9 cellular contexts compared by ENCODE assay signal in the genomic region with DNA sequence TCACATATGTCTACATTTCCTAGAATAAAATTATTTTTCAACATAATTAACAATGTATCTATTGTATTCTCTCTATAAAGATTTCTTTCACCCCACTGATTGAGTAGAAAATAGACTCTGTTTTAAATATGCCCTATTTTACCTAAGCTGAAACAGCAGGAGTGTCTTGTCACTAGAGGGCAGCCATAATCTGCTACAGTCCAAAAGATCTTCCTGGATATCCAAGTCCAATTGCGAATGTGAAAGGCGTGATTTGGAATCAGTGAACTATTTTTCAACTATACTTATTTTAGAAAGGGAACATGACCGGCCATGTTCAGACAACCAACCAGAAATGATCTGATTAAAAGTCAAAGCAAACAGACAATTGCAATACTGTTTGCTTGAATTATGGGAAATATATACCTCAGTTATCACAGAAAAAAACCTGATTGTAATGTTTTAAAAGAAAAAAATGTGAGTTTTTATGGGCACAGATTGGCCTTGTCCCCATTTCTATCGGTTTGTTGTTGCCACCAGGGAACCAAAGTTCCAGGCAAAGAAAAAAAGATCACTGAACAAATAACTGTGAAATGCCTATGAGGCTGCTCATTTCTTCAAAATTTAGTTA.
DNase-seq lines count a peak whose midpoint lies in the region; ATAC-seq and TF ChIP-seq lines count a peak whose summit lies in the region.
"Had no signal": no experiment of that assay in that cellular context is flagged by ENCODE, and none has a peak within 500 bp of the region (broad histone marks: within the 10 kb centered on the region; RNA-seq: fewer than 3 reads in every experiment).

No MANE protein-coding gene starts in this region.

- no peak for TF ChIP-seq POLR2A in IMR-90 (IDR thresholded peaks at IDR 0.05; ENCODE audit: low read depth, low read length)
- TF ChIP-seq POLR2A in testis (IDR thresholded peaks at IDR 0.05): no peak

- no peak overlapping the region for H3K18ac ChIP-seq in IMR-90 (ENCODE audit: low read depth, low read length)

- H3K9me3 ChIP-seq in BE2C: no peaks in the 10 kb centered on the region
- no peaks in the 10 kb centered on the region for H3K9me3 ChIP-seq in IMR-90 (ENCODE audit: control insufficient read depth, insufficient read depth, low read length)
- H3K9me3 ChIP-seq in left ventricle myocardium inferior (replicated peaks): no peaks in the 10 kb centered on the region
- H3K9me3 ChIP-seq in testis: no peaks in the 10 kb centered on the region

- H3K27ac Mint-ChIP-seq in natural killer cell treated with Interleukin-12 subunit alpha and Interleukin-12 subunit beta and Interleukin-15 and Interleukin-18, amount 100 ng/mL, for 72 hours: no peak overlapping the region
- H3K27ac Mint-ChIP-seq: stimulated activated naive CD8-positive, alpha-beta T cell treated with anti-CD3 and anti-CD28 coated beads, Interleukin-15, Interleukin-2, amounts not matched to agents 100 ng/mL and 50 ng/mL, for 24 hours had no signal

- no peaks in the 10 kb centered on the region for H3K27me3 Mint-ChIP-seq in natural killer cell treated with Interleukin-12 subunit alpha and Interleukin-12 subunit beta and Interleukin-15 and Interleukin-18, amount 100 ng/mL, for 72 hours
- H3K27me3 Mint-ChIP-seq: stimulated activated naive CD8-positive, alpha-beta T cell treated with anti-CD3 and anti-CD28 coated beads, Interleukin-15, Interleukin-2, amounts not matched to agents 100 ng/mL and 50 ng/mL, for 24 hours had no signal

- no CpG with 5 or more reads among the region's 4 CpGs for WGBS in IMR-90 (ENCODE audit: extremely low coverage in 2 of 2, insufficient read length in 1 of 2), 2 experiments
- WGBS in testis, 2 donors: 17 to 29% methylated on average over 4 of the region's 4 CpGs

- H3K14ac ChIP-seq in IMR-90 (replicated peaks; ENCODE audit: low read depth, low read length): no peak overlapping the region

- no peak overlapping the region for H2BK15ac ChIP-seq in IMR-90 (ENCODE audit: low read depth, low read length)

- BruUV-seq in IMR-90 (replicated peaks; lab: Mats Ljungman, UMichigan): no TSS peak

- no peak overlapping the region for H4K5ac ChIP-seq in IMR-90 (ENCODE audit: low read depth, low read length)

- no peak overlapping the region for H3K4me3 Mint-ChIP-seq in natural killer cell treated with Interleukin-12 subunit alpha and Interleukin-12 subunit beta and Interleukin-15 and Interleukin-18, amount 100 ng/mL, for 72 hours
- H3K4me3 Mint-ChIP-seq: stimulated activated naive CD8-positive, alpha-beta T cell treated with anti-CD3 and anti-CD28 coated beads, Interleukin-15, Interleukin-2, amounts not matched to agents 100 ng/mL and 50 ng/mL, for 24 hours had no signal

- no peak overlapping the region for H3K4me2 ChIP-seq in IMR-90 (ENCODE audit: low read depth, low read length)

- peak; percentile 63 for TF ChIP-seq CTCF in BE2C (IDR thresholded peaks at IDR 0.05; ENCODE audit: low read depth, low read length)
- peak; percentile 71 for TF ChIP-seq CTCF in IMR-90 (conservative IDR thresholded peaks at IDR 0.05; ENCODE audit: low read depth, low read length)
- peak; percentile 52 for TF ChIP-seq CTCF in left ventricle myocardium inferior (IDR thresholded peaks at IDR 0.05; ENCODE audit: borderline replicate concordance)
- TF ChIP-seq CTCF in testis (IDR thresholded peaks at IDR 0.05): peak in 1 of 3 experiments; percentile 29

- H3K36me3 ChIP-seq in BE2C (no peaks in the 10 kb centered on the region), IMR-90 (ENCODE audit: control insufficient read depth, insufficient read depth, low read length) (no peaks in the 10 kb centered on the region), left ventricle myocardium inferior (no peaks in the 10 kb centered on the region), testis (ENCODE audit: low read depth, missing control alignments) (no peaks in the 10 kb centered on the region)

- no peak overlapping the region for H2BK20ac ChIP-seq in IMR-90 (ENCODE audit: low read depth, low read length)

- no peak overlapping the region for H4K91ac ChIP-seq in IMR-90 (ENCODE audit: insufficient read depth, low read depth, low read length)

- TF ChIP-seq RAD21 in IMR-90 (IDR thresholded peaks at IDR 0.05; ENCODE audit: low read length): peak; percentile 73

- intact Hi-C loops in IMR-90 (cut with micrococcal nuclease) (loop anchor here (1.0 to 5.0 kb wide), 4 partner anchors 720 to 1545 kb away; no protein-coding TSS in a partner anchor), left ventricle myocardium inferior (cut with micrococcal nuclease) (no loop called here), testis (cut with DNase I; ENCODE audit: low total_unique reads) (no loop called here)

- no peak overlapping the region for H2BK120ac ChIP-seq in IMR-90 (ENCODE audit: low read depth, low read length)

- ATAC-seq in IMR-90 (ENCODE audit: low read depth) (peak; percentile 82), HG03432 (IDR thresholded peaks at IDR 0.05; ENCODE audit: unreplicated experiment) (no peak)
- no peak for ATAC-seq in natural killer cell treated with Interleukin-12 subunit alpha and Interleukin-12 subunit beta and Interleukin-15 and Interleukin-18, amount 100 ng/mL, for 72 hours

- no peaks in the 10 kb centered on the region for H3K79me1 ChIP-seq in IMR-90 (ENCODE audit: low read depth in 1 of 2, low read length in 2 of 2)

- H3K36me3 Mint-ChIP-seq in natural killer cell treated with Interleukin-12 subunit alpha and Interleukin-12 subunit beta and Interleukin-15 and Interleukin-18, amount 100 ng/mL, for 72 hours: peaks cover 6% of the 10 kb centered on the region

- no peaks in the 10 kb centered on the region for H4K20me1 ChIP-seq in IMR-90 (ENCODE audit: insufficient read depth, low read length)

- H2AFZ ChIP-seq in IMR-90 (replicated peaks; ENCODE audit: low read length, poor library complexity): no peak overlapping the region

- DNase-seq in BE2C (peak; percentile 11), IMR-90 (peak; percentile 71), SK-MEL-5 (ENCODE audit: low read depth, low spot score) (peak; percentile 51), left ventricle myocardium inferior (no peak), testis (peak; percentile 24), RPMI8226 (no peak)
- no peak for DNase-seq in natural killer cell treated with Interleukin-12 subunit alpha and Interleukin-12 subunit beta and Interleukin-15 and Interleukin-18, amount 100 ng/mL, for 72 hours (ENCODE audit: low spot score)

- no peaks in the 10 kb centered on the region for H3K27me3 ChIP-seq in BE2C
- H3K27me3 ChIP-seq in IMR-90 (ENCODE audit: control insufficient read depth, insufficient read depth, low read length): no peaks in the 10 kb centered on the region
- H3K27me3 ChIP-seq in left ventricle myocardium inferior (ENCODE audit: low read depth): no peaks in the 10 kb centered on the region
- H3K27me3 ChIP-seq in testis: no peaks in the 10 kb centered on the region

- H4K8ac ChIP-seq in IMR-90 (ENCODE audit: low read depth in 2 of 2, low read length in 2 of 2): no peak overlapping the region

- no peaks in the 10 kb centered on the region for H3K9me1 ChIP-seq in IMR-90 (ENCODE audit: insufficient read depth, low read length)

- H2AK9ac ChIP-seq in IMR-90 (replicated peaks; ENCODE audit: low read depth, low read length, poor library complexity): no peak overlapping the region

- no peaks in the 10 kb centered on the region for H3K4me1 ChIP-seq in BE2C
- H3K4me1 ChIP-seq in IMR-90 (ENCODE audit: control insufficient read depth, insufficient read depth, low read length): no peaks in the 10 kb centered on the region
- H3K4me1 ChIP-seq in left ventricle myocardium inferior: no peaks in the 10 kb centered on the region
- no peaks in the 10 kb centered on the region for H3K4me1 ChIP-seq in testis

- POLR2A ChIA-PET in IMR-90 (lab: Charles Lee; ENCODE audit: unreplicated experiment): no interaction called here

- H3K4me3 ChIP-seq in BE2C (ENCODE audit: low read depth, low read length) (no peak overlapping the region), IMR-90 (ENCODE audit: insufficient read depth, low read depth, low read length) (no peak overlapping the region), left ventricle myocardium inferior (no peak overlapping the region), testis (no peak overlapping the region)

- no peak overlapping the region for H3K56ac ChIP-seq in IMR-90 (ENCODE audit: extremely low read depth, insufficient read depth, low read length)

- peaks cover 15% of the 10 kb centered on the region for H3K9me3 Mint-ChIP-seq in natural killer cell treated with Interleukin-12 subunit alpha and Interleukin-12 subunit beta and Interleukin-15 and Interleukin-18, amount 100 ng/mL, for 72 hours

- CTCF ChIA-PET in IMR-90 (lab: Yijun Ruan, JAX): interaction anchor here (0.6 to 0.7 kb wide), 4 partner anchors 10 to 1210 kb away, joined by 3 to 5 read pairs (median 4); no protein-coding TSS in a partner anchor

- no peak overlapping the region for H2BK5ac ChIP-seq in IMR-90 (ENCODE audit: low read depth, low read length, poor library complexity, severe bottlenecking)

- no peak overlapping the region for H2AK5ac ChIP-seq in IMR-90 (ENCODE audit: low read depth, low read length)

- dilution Hi-C loops in IMR-90 (cut with HindIII; ENCODE audit: low sequenced_read_pairs, unreplicated experiment): no loop called here

- no peak overlapping the region for H3K27ac ChIP-seq in IMR-90 (ENCODE audit: insufficient read depth, low read length)
- no peak overlapping the region for H3K27ac ChIP-seq in left ventricle myocardium inferior (replicated peaks)
- no peak overlapping the region for H3K27ac ChIP-seq in testis

- no peak overlapping the region for H3K9ac ChIP-seq in IMR-90 (ENCODE audit: low read depth, low read length)

- H3K4ac ChIP-seq in IMR-90 (ENCODE audit: low read depth, low read length): no peak overlapping the region

- in situ Hi-C loops in IMR-90 (cut with MboI; ENCODE audit: low sequenced_read_pairs): no loop called here
- in situ Hi-C loops in SK-MEL-5 (cut with HindIII; ENCODE audit: low pct_unique_long_range_greater_than_20kb, low sequenced_read_pairs): no loop called here

- H3K23ac ChIP-seq in IMR-90 (ENCODE audit: low read depth, low read length): no peak overlapping the region

- no peaks in the 10 kb centered on the region for H3K4me1 Mint-ChIP-seq in natural killer cell treated with Interleukin-12 subunit alpha and Interleukin-12 subunit beta and Interleukin-15 and Interleukin-18, amount 100 ng/mL, for 72 hours (ENCODE audit: low read depth in 2 of 2)

TF ChIP-seq in IMR-90, 13 proteins besides CTCF, POLR2A, EP300 and RAD21:
- TF ChIP-seq SMC3 (IDR thresholded peaks at IDR 0.05; ENCODE audit: low read depth, low read length) (peak; percentile 51), RFX5 (IDR thresholded peaks at IDR 0.05; ENCODE audit: low read depth, low read length) (no peak)
- TF ChIP-seq, protein P1, sequence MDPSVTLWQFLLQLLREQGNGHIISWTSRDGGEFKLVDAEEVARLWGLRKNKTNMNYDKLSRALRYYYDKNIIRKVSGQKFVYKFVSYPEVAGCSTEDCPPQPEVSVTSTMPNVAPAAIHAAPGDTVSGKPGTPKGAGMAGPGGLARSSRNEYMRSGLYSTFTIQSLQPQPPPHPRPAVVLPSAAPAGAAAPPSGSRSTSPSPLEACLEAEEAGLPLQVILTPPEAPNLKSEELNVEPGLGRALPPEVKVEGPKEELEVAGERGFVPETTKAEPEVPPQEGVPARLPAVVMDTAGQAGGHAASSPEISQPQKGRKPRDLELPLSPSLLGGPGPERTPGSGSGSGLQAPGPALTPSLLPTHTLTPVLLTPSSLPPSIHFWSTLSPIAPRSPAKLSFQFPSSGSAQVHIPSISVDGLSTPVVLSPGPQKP (IDR thresholded peaks at IDR 0.05; ENCODE audit: borderline replicate concordance, low read depth, low read length): no peak

Comparison
In these comparisons a context has a peak if more than half of its experiments do, and no peak if none do; other contexts are left out.
1. DNase-seq: peak in BE2C (single experiment), IMR-90 (single experiment), SK-MEL-5 (single experiment) and testis (single experiment); none in left ventricle myocardium inferior (single experiment), RPMI8226 (single experiment) and natural killer cell treated with Interleukin-12 subunit alpha and Interleukin-12 subunit beta and Interleukin-15 and Interleukin-18, amount 100 ng/mL, for 72 hours (single experiment).